8 cellular contexts compared by ENCODE assay signal in the genomic region with DNA sequence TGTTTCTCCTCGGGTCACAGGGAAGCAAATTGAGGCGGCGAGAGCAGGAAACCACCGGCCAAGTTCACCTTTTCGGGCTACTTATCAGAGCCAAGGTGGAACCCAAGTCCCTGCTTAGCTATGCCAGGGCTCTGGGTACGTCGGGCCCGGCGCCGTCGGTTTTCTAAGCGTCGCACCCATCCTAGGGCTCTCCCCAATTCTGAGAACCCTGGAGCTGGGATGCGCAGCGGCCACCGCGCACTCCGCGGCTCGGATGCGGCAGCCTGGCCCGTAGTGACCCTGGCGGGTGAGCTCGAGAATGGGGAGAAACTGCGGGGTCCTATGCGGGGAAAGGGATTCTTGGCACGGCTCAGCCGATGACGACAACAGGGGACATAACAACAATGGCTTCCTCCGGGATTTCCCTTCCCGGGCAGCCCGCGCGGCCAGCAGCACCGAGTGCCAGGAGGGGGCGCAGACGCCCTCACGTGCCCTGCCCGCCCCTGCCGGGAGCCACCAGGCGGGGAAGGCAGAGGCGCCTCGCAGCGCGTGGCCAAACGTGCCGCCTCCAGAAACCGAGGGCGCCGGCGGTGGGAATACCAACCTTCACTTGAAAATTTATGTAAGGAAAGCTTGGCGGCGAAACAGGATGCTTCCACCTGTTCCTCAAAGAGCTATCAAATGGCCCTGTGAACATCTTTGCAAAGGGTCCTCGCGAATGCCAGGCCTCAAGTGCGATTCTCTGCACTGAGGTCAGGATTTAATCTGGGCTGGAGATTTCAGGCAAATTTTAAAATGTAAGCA. TPM values are rescaled to one million over a fixed set of nuclear protein-coding genes. Genes with fewer than 3 reads are reported as not detected.
A peak's percentile ranks its signal among the peaks of the same experiment; 100 is the strongest.
DNase-seq lines count a peak whose midpoint lies in the region; ATAC-seq and TF ChIP-seq lines count a peak whose summit lies in the region.

No MANE protein-coding gene starts in this region.

- DNase-seq in NCI-H187 (lab: John Stamatoyannopoulos, UW) = peak; percentile 30 to 70
- no peak for DNase-seq in NCI-H187 treated with DMSO at 0.1 percent for 48 hours (lab: John Stamatoyannopoulos, UW)
- peak; percentile 56 for DNase-seq in NCI-H2107 treated with DMSO at 0.1 percent for 48 hours (lab: John Stamatoyannopoulos, UW; ENCODE audit: unreplicated experiment)
- peak; percentile 86 for DNase-seq in WTC11 (ENCODE audit: low spot score)
- peak; percentile 26 for DNase-seq in cerebellar cortex (ENCODE audit: low spot score)
- peak; percentile 94 for DNase-seq in left kidney (ENCODE audit: low read depth, low spot score)
- DNase-seq in stimulated activated CD4-positive, alpha-beta T cell treated with anti-CD3 and anti-CD28 coated beads, Interleukin-4, amount 100 ng/mL, for 24 hours = peak; percentile 63
- DNase-seq in cortex of kidney (lab: John Stamatoyannopoulos, UW) = no peak

- peak; percentile 57 for ATAC-seq in WTC11

- POLR2A ChIA-PET in WTC11 (lab: Charles Lee) = interaction anchor here (0.6 kb wide), 1 partner anchor 12 kb away, joined by 11 read pairs; no protein-coding TSS in a partner anchor

- peaks cover 27% of the 10 kb centered on the region for H3K27me3 Mint-ChIP-seq in WTC11 (ENCODE audit: low read depth)

- peak; percentile 46; the same call in 1 of the 2 replicates for TF ChIP-seq CTCF in WTC11 (IDR thresholded peaks at IDR 0.05)

- H3K27ac Mint-ChIP-seq in WTC11 = no peak overlapping the region

- CTCF ChIA-PET in WTC11 (lab: Charles Lee) = interaction anchor here (0.7 to 7.7 kb wide), 13 partner anchors 8 to 131 kb away, joined by 3 to 124 read pairs (median 6); partner anchors contain the start of genes DNAJC5G, EIF2B4, PREB and TRIM54

- peak overlapping the region; percentile 93 for H3K4me3 Mint-ChIP-seq in WTC11

- H3K36me3 Mint-ChIP-seq in WTC11 = no peaks in the 10 kb centered on the region

- peaks cover 26% of the 10 kb centered on the region for H3K4me1 Mint-ChIP-seq in WTC11

- peaks cover 5% of the 10 kb centered on the region for H3K9me3 Mint-ChIP-seq in WTC11

TF ChIP-seq in WTC11, 78 proteins besides CTCF, POLR2A, EP300 and RAD21 (continues in another document):
- TF ChIP-seq, protein P1, sequence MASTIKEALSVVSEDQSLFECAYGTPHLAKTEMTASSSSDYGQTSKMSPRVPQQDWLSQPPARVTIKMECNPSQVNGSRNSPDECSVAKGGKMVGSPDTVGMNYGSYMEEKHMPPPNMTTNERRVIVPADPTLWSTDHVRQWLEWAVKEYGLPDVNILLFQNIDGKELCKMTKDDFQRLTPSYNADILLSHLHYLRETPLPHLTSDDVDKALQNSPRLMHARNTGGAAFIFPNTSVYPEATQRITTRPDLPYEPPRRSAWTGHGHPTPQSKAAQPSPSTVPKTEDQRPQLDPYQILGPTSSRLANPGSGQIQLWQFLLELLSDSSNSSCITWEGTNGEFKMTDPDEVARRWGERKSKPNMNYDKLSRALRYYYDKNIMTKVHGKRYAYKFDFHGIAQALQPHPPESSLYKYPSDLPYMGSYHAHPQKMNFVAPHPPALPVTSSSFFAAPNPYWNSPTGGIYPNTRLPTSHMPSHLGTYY (CRISPR knock-in tag; IDR thresholded peaks at IDR 0.05) = no peak
- TF ChIP-seq KAT7 (CRISPR knock-in tag; IDR thresholded peaks at IDR 0.05; ENCODE audit: borderline replicate concordance) (peak; percentile 85; the same call in 1 of the 2 replicates), CREM (CRISPR knock-in tag; IDR thresholded peaks at IDR 0.05) (peak; percentile 85), IRF2 (CRISPR knock-in tag; IDR thresholded peaks at IDR 0.05; ENCODE audit: borderline replicate concordance, low read depth) (no peak), GABPB1 (CRISPR knock-in tag; IDR thresholded peaks at IDR 0.05) (peak; percentile 73), NFYB (CRISPR knock-in tag; conservative IDR thresholded peaks at IDR 0.05; ENCODE audit: low read depth) (no peak; the same call in 1 of the 2 replicates), ZNF425 (CRISPR knock-in tag; conservative IDR thresholded peaks at IDR 0.05) (no peak), ESRRA (CRISPR knock-in tag; IDR thresholded peaks at IDR 0.05; ENCODE audit: borderline replicate concordance) (peak; percentile 89; the same call in 1 of the 2 replicates), ATF6 (CRISPR knock-in tag; IDR thresholded peaks at IDR 0.05) (no peak), EMX1 (CRISPR knock-in tag; IDR thresholded peaks at IDR 0.05) (no peak), ZNF138 (CRISPR knock-in tag; conservative IDR thresholded peaks at IDR 0.05) (peak; percentile 41; the same call in 1 of the 2 replicates), NR3C1 (CRISPR knock-in tag; conservative IDR thresholded peaks at IDR 0.05; ENCODE audit: low read depth) (no peak), SP1 (CRISPR knock-in tag; conservative IDR thresholded peaks at IDR 0.05) (no peak), TEAD1 (CRISPR knock-in tag; IDR thresholded peaks at IDR 0.05) (peak; percentile 94), ZNF232 (CRISPR knock-in tag; IDR thresholded peaks at IDR 0.05) (peak; percentile 83), TCF7 (CRISPR knock-in tag; IDR thresholded peaks at IDR 0.05; ENCODE audit: low read depth) (0 out of 2 replicates have a peak, but pooled peaks have one; percentile 71)
- TF ChIP-seq, protein P2, sequence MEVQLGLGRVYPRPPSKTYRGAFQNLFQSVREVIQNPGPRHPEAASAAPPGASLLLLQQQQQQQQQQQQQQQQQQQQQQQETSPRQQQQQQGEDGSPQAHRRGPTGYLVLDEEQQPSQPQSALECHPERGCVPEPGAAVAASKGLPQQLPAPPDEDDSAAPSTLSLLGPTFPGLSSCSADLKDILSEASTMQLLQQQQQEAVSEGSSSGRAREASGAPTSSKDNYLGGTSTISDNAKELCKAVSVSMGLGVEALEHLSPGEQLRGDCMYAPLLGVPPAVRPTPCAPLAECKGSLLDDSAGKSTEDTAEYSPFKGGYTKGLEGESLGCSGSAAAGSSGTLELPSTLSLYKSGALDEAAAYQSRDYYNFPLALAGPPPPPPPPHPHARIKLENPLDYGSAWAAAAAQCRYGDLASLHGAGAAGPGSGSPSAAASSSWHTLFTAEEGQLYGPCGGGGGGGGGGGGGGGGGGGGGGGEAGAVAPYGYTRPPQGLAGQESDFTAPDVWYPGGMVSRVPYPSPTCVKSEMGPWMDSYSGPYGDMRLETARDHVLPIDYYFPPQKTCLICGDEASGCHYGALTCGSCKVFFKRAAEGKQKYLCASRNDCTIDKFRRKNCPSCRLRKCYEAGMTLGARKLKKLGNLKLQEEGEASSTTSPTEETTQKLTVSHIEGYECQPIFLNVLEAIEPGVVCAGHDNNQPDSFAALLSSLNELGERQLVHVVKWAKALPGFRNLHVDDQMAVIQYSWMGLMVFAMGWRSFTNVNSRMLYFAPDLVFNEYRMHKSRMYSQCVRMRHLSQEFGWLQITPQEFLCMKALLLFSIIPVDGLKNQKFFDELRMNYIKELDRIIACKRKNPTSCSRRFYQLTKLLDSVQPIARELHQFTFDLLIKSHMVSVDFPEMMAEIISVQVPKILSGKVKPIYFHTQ (CRISPR knock-in tag; IDR thresholded peaks at IDR 0.05) = no peak
- TF ChIP-seq, protein P3, sequence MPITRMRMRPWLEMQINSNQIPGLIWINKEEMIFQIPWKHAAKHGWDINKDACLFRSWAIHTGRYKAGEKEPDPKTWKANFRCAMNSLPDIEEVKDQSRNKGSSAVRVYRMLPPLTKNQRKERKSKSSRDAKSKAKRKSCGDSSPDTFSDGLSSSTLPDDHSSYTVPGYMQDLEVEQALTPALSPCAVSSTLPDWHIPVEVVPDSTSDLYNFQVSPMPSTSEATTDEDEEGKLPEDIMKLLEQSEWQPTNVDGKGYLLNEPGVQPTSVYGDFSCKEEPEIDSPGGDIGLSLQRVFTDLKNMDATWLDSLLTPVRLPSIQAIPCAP (CRISPR knock-in tag; IDR thresholded peaks at IDR 0.05) = peak; percentile 92

RNA-seq across cellular contexts. Expression of gene SLC30A3, which starts 2.1 kb away (rescaled TPM):
- 8.0 to 8.9 TPM (median 8.1 TPM) in 3 replicates for total RNA-seq in WTC11 (2021)

RNA-seq across cellular contexts. Expression of gene DNAJC5G, which starts 10.3 kb away (rescaled TPM):
- total RNA-seq in WTC11 (2021) = 0.18 to 0.44 TPM (median 0.34 TPM) in 3 replicates

RNA-seq across cellular contexts. Expression of gene TRIM54, which starts 17.3 kb away (rescaled TPM):
- total RNA-seq in WTC11 (2021) = 3.0 to 3.4 TPM (median 3.3 TPM) in 3 replicates

RNA-seq across cellular contexts. Expression of gene UCN, which starts 43.3 kb away (rescaled TPM):
- total RNA-seq in WTC11 (2021) = 0.68 to 1.2 TPM (median 0.71 TPM) in 3 replicates

RNA-seq across cellular contexts. Expression of gene CAD, which starts 47.8 kb away (rescaled TPM):
- 145 to 178 TPM (median 150 TPM) in 3 replicates for total RNA-seq in WTC11 (2021)

Comparison
In these comparisons a context has a peak if more than half of its experiments do, and no peak if none do; other contexts are left out.
1. DNase-seq: peak in NCI-H187 (2 of 2), NCI-H2107 treated with DMSO at 0.1 percent for 48 hours (single experiment), WTC11 (single experiment), cerebellar cortex (single experiment), left kidney (single experiment) and stimulated activated CD4-positive, alpha-beta T cell treated with anti-CD3 and anti-CD28 coated beads, Interleukin-4, amount 100 ng/mL, for 24 hours (single experiment); none in NCI-H187 treated with DMSO at 0.1 percent for 48 hours (single experiment) and cortex of kidney (single experiment).